ENCODE assay signal across 13 cellular contexts in genomic region chr5:138665261-138665660, GRCh38.
DNase-seq lines count a peak whose midpoint lies in the region; ATAC-seq, FAIRE-seq and TF ChIP-seq lines count a peak whose summit lies in the region.
"Had no signal": no experiment of that assay in that cellular context is flagged by ENCODE, and none has a peak within 500 bp of the region (broad histone marks: within the 10 kb centered on the region; RNA-seq: fewer than 3 reads in every experiment).

No MANE protein-coding gene starts in this region.

- H2BK12ac ChIP-seq in H1 (ENCODE audit: low read depth, low read length), result peak overlapping the region; percentile 2; the same call in 1 of the 2 replicates
- peak overlapping the region; percentile 36 for H2BK12ac ChIP-seq in neuronal stem cell (ENCODE audit: low read length)

- H4K91ac ChIP-seq in H1 (replicated peaks; ENCODE audit: insufficient read length, low read length) (no peak overlapping the region), neuronal stem cell (ENCODE audit: low read depth, low read length, poor library complexity) (no peak overlapping the region)

- WGBS in H1 (ENCODE audit: extremely low coverage in 1 of 2, insufficient coverage in 1 of 2, insufficient read length in 1 of 2, insufficient replicate concordance in 2 of 2, low coverage in 1 of 2, low lambda C conversion rate in 2 of 2, missing lambda C conversion rate in 1 of 2), 2 experiments, result 95% methylated on average over 5 of the region's 5 CpGs; no CpG with 5 or more reads in 1 of the 2 experiments
- WGBS in neuronal stem cell (ENCODE audit: extremely low coverage in 2 of 2, insufficient read length in 2 of 2, insufficient replicate concordance in 1 of 2), 2 donors, result no CpG with 5 or more reads among the region's 5 CpGs

- H3K23ac ChIP-seq in H1 (ENCODE audit: insufficient read length), result no peak overlapping the region
- H3K23ac ChIP-seq in neuronal stem cell (ENCODE audit: low read depth, low read length, poor library complexity), result no peak overlapping the region

- H3K9me3 ChIP-seq in Karpas-422 (ENCODE audit: low read length), result no peaks in the 10 kb centered on the region
- no peaks in the 10 kb centered on the region for H3K9me3 ChIP-seq in H1 (ENCODE audit: insufficient read depth in 2 of 2, low read depth in 1 of 2, low read length in 1 of 2)
- no peaks in the 10 kb centered on the region for H3K9me3 ChIP-seq in neuronal stem cell (replicated peaks in 1 of 2; ENCODE audit: control insufficient read depth in 2 of 2, insufficient read depth in 1 of 2, low read depth in 1 of 2, low read length in 2 of 2)
- H3K9me3 ChIP-seq: HAP-1 had no signal

- no peak overlapping the region for H2AK5ac ChIP-seq in H1 (ENCODE audit: low read depth, low read length)
- no peak overlapping the region for H2AK5ac ChIP-seq in neuronal stem cell (ENCODE audit: low read depth, low read length)

- H3K18ac ChIP-seq in H1 (ENCODE audit: extremely low read depth, low read length), result no peak overlapping the region
- H3K18ac ChIP-seq in neuronal stem cell (ENCODE audit: low read length), result peak overlapping the region; percentile 4

- no peak overlapping the region for H2AFZ ChIP-seq in Karpas-422 (ENCODE audit: low read length)
- no peak overlapping the region for H2AFZ ChIP-seq in H1 (ENCODE audit: low read length)
- no peak overlapping the region for H2AFZ ChIP-seq in neuronal stem cell (ENCODE audit: low read length)

- H3K79me2 ChIP-seq in Karpas-422 (ENCODE audit: low read length), result no peaks in the 10 kb centered on the region
- H3K79me2 ChIP-seq in H1 (ENCODE audit: control insufficient read depth in 1 of 2, insufficient read depth in 2 of 2, low read length in 2 of 2), result no peaks in the 10 kb centered on the region

- CTCF ChIA-PET in H1 (lab: Charles Lee; ENCODE audit: partially characterized antibody), result interaction anchor here (1.0 to 2.8 kb wide), 5 partner anchors 12 to 37 kb away, joined by 3 to 13 read pairs (median 4); no protein-coding TSS in a partner anchor

- FAIRE-seq in H1 (lab: Jason Lieb, UNC), result no peak

- POLR2A ChIA-PET in H1 (lab: Charles Lee; ENCODE audit: partially characterized antibody), result interaction anchor here (1.3 kb wide), 1 partner anchor 17 kb away, joined by 3 read pairs; no protein-coding TSS in a partner anchor

- H3K36me3 ChIP-seq in Karpas-422 (ENCODE audit: insufficient read depth, low read length), result no peaks in the 10 kb centered on the region
- no peaks in the 10 kb centered on the region for H3K36me3 ChIP-seq in H1 (ENCODE audit: control insufficient read depth in 2 of 4, insufficient read depth in 4 of 4, low read length in 3 of 4)
- H3K36me3 ChIP-seq in neuronal stem cell (replicated peaks in 1 of 2; ENCODE audit: control insufficient read depth in 2 of 2, insufficient read depth in 2 of 2, low read length in 2 of 2), result no peaks in the 10 kb centered on the region
- H3K36me3 ChIP-seq: HAP-1 had no signal

- H3K4me1 ChIP-seq in Karpas-422 (ENCODE audit: low read length) (peaks cover 18% of the 10 kb centered on the region), H1 (replicated peaks in 1 of 4; ENCODE audit: control insufficient read depth in 3 of 4, insufficient read depth in 4 of 4, low read length in 3 of 4) (peaks cover 0 to 5% (median 2%) of the 10 kb centered on the region in 4 experiments; a peak in 3 of 7 replicates), neuronal stem cell (ENCODE audit: control insufficient read depth in 2 of 2, insufficient read depth in 1 of 2, low read depth in 1 of 2, low read length in 2 of 2) (peaks cover 9 to 10% of the 10 kb centered on the region in 2 donors)
- H3K4me1 ChIP-seq: HAP-1 had no signal

- DNase-seq in Karpas-422 (peak; percentile 2), H1 (ENCODE audit: low read depth in 1 of 2, low spot score in 2 of 2) (no peak), neuronal stem cell (ENCODE audit: low spot score) (no peak)
- DNase-seq: CD4-positive, alpha-beta memory T cell; DMS79; NCI-H1436; NCI-H2029 had no signal

- H3K23me2 ChIP-seq in H1 (ENCODE audit: low read depth, low read length), result no peaks in the 10 kb centered on the region; the same call in 1 of the 2 replicates

- H2BK15ac ChIP-seq in H1 (ENCODE audit: low read length), result no peak overlapping the region
- no peak overlapping the region for H2BK15ac ChIP-seq in neuronal stem cell (ENCODE audit: low read length)

- H3K14ac ChIP-seq in H1 (ENCODE audit: insufficient read length) (no peak overlapping the region), neuronal stem cell (ENCODE audit: low read length) (no peak overlapping the region)

- no peak for TF ChIP-seq CTCF in H1 (IDR thresholded peaks at IDR 0.05; ENCODE audit: control extremely low read depth in 1 of 3, insufficient read depth in 1 of 3, low read depth in 1 of 3, low read length in 3 of 3)

- H3K4me2 ChIP-seq in Karpas-422 (ENCODE audit: low read depth, low read length, poor library complexity, severe bottlenecking) (no peak overlapping the region), H1 (ENCODE audit: insufficient read depth in 1 of 2, low read depth in 2 of 2, low read length in 2 of 2) (no peak overlapping the region), neuronal stem cell (ENCODE audit: insufficient read depth, low read length, poor library complexity, severe bottlenecking) (no peak overlapping the region)

- H4K8ac ChIP-seq in H1 (ENCODE audit: extremely low read depth, insufficient read depth, low read length) (no peak overlapping the region), neuronal stem cell (ENCODE audit: low read depth, low read length) (no peak overlapping the region)

- H3K9me2 ChIP-seq in Karpas-422 (replicated peaks; ENCODE audit: insufficient read depth, low read length), result no peaks in the 10 kb centered on the region

- TF ChIP-seq POLR2A in H1 (IDR thresholded peaks at IDR 0.05; ENCODE audit: control extremely low read depth in 1 of 2, low read depth in 2 of 2, low read length in 2 of 2), result no peak

- H3K27me3 ChIP-seq in Karpas-422 (ENCODE audit: low read length) (no peaks in the 10 kb centered on the region), H1 (replicated peaks in 1 of 4; ENCODE audit: control insufficient read depth in 3 of 4, extremely low read depth in 1 of 4, insufficient read depth in 3 of 4, low read length in 3 of 4) (no peaks in the 10 kb centered on the region; a peak in 1 of 7 replicates), neuronal stem cell (ENCODE audit: control insufficient read depth in 3 of 3, insufficient read depth in 3 of 3, low read depth in 1 of 3, low read length in 3 of 3) (peaks cover 0 to 14% (median 0%) of the 10 kb centered on the region in 3 experiments)

- H3K27ac ChIP-seq in Karpas-422 (ENCODE audit: low read length), result no peak overlapping the region
- peak overlapping the region; percentile 68 for H3K27ac ChIP-seq in angular gyrus (ENCODE audit: low read depth, low read length)
- no peak overlapping the region for H3K27ac ChIP-seq in H1 (ENCODE audit: low read depth, low read length)
- no peak overlapping the region for H3K27ac ChIP-seq in neuronal stem cell (replicated peaks; ENCODE audit: low read length)

- no peak overlapping the region for H2BK120ac ChIP-seq in H1 (replicated peaks; ENCODE audit: low read depth, low read length)
- H2BK120ac ChIP-seq in neuronal stem cell (ENCODE audit: low read depth, low read length), result no peak overlapping the region

- H3K9ac ChIP-seq in Karpas-422 (ENCODE audit: low read length) (no peak overlapping the region), H1 (replicated peaks in 1 of 4; ENCODE audit: extremely low read depth in 1 of 4, low read depth in 3 of 4, low read length in 3 of 4) (no peak overlapping the region), neuronal stem cell (ENCODE audit: low read depth, low read length, poor library complexity) (no peak overlapping the region)

- TF ChIP-seq RAD21 in H1 (IDR thresholded peaks at IDR 0.05 in 1 of 2, conservative IDR thresholded peaks at IDR 0.05 in 1 of 2; ENCODE audit: low read depth in 2 of 2, low read length in 2 of 2), result no peak

- H3K56ac ChIP-seq in H1 (replicated peaks; ENCODE audit: insufficient read length, low read depth, low read length), result no peak overlapping the region

- no peak overlapping the region for H3K4ac ChIP-seq in H1 (replicated peaks; ENCODE audit: insufficient read length, low read depth, low read length)
- H3K4ac ChIP-seq in neuronal stem cell (ENCODE audit: low read length), result no peak overlapping the region

- ATAC-seq in HG03097 (IDR thresholded peaks at IDR 0.05; ENCODE audit: low FRiP score, unreplicated experiment) (no peak), GM18498 (IDR thresholded peaks at IDR 0.05; ENCODE audit: unreplicated experiment) (no peak), HG02759 (IDR thresholded peaks at IDR 0.05; ENCODE audit: unreplicated experiment) (no peak)
- ATAC-seq: K562 had no signal

- H3K4me3 ChIP-seq in Karpas-422 (ENCODE audit: low read length) (no peak overlapping the region), H1 (ENCODE audit: extremely low read depth in 1 of 4, insufficient read depth in 2 of 4, low read depth in 3 of 4, low read length in 4 of 4) (no peak overlapping the region), neuronal stem cell (ENCODE audit: low read length in 2 of 2) (no peak overlapping the region)
- H3K4me3 ChIP-seq: HAP-1, K562 had no signal

- no peak overlapping the region for H2BK20ac ChIP-seq in H1 (ENCODE audit: low read length)

- H4K20me1 ChIP-seq in Karpas-422 (ENCODE audit: insufficient read depth, low read depth, low read length), result no peaks in the 10 kb centered on the region
- H4K20me1 ChIP-seq in H1 (replicated peaks in 1 of 2; ENCODE audit: control insufficient read depth in 1 of 2, insufficient read depth in 2 of 2, low read length in 2 of 2), result no peaks in the 10 kb centered on the region

- H3K79me1 ChIP-seq in H1 (ENCODE audit: low read depth, low read length) (no peaks in the 10 kb centered on the region), neuronal stem cell (ENCODE audit: low read depth, low read length) (no peaks in the 10 kb centered on the region)

- TF ChIP-seq EP300 in H1 (IDR thresholded peaks at IDR 0.05; ENCODE audit: borderline replicate concordance in 1 of 2, low read depth in 2 of 2, low read length in 2 of 2), result no peak

- H2BK5ac ChIP-seq in H1 (ENCODE audit: low read depth, low read length) (no peak overlapping the region), neuronal stem cell (ENCODE audit: low read length) (no peak overlapping the region)

- no peak overlapping the region for H4K5ac ChIP-seq in H1 (ENCODE audit: insufficient read length, low read depth, low read length)

TF ChIP-seq in H1, 55 proteins besides CTCF, POLR2A, EP300 and RAD21 (continues in another document):
- TF ChIP-seq POLR2AphosphoS5 (IDR thresholded peaks at IDR 0.05; ENCODE audit: low read depth, low read length), result no peak
- no peak for TF ChIP-seq RFX5 (IDR thresholded peaks at IDR 0.05; ENCODE audit: borderline replicate concordance, low read depth, low read length)
- TF ChIP-seq GTF2F1 (IDR thresholded peaks at IDR 0.05; ENCODE audit: borderline replicate concordance, low read depth, low read length), result no peak
- no peak for TF ChIP-seq RXRA (IDR thresholded peaks at IDR 0.05; ENCODE audit: insufficient read depth, low read depth, low read length)
- no peak for TF ChIP-seq JUND (IDR thresholded peaks at IDR 0.05; ENCODE audit: low read length)
- TF ChIP-seq NANOG (IDR thresholded peaks at IDR 0.05; ENCODE audit: insufficient read depth, low read depth, low read length, poor library complexity, severe bottlenecking), result no peak
- TF ChIP-seq SP2 (IDR thresholded peaks at IDR 0.05; ENCODE audit: low read length), result no peak
- TF ChIP-seq KDM1A (IDR thresholded peaks at IDR 0.05; ENCODE audit: borderline replicate concordance, low read length), result no peak
